ENCODE assay signal across 1 cellular context in genomic region chr20:49482621-49483017, GRCh38.
TF ChIP-seq lines count a peak whose summit lies in the region.

Gene KCNB1 (minus strand): TSS chr20:49482668. CDS start chr20:49482480, 188 bp downstream.

TF ChIP-seq in HepG2, 621 proteins besides CTCF, POLR2A, EP300 and RAD21 (continued from another document and continues in another):
- TF ChIP-seq ZFYVE20 (CRISPR knock-in tag; IDR thresholded peaks at IDR 0.05; ENCODE audit: borderline replicate concordance, low read depth) (peak; percentile 75; the same call in 1 of the 2 replicates), ISX (CRISPR knock-in tag; conservative IDR thresholded peaks at IDR 0.05) (peak; percentile 94), ZNF776 (CRISPR knock-in tag; IDR thresholded peaks at IDR 0.05) (0 out of 2 replicates have a peak, but pooled peaks have one; percentile 18), ZSCAN25 (CRISPR knock-in tag; IDR thresholded peaks at IDR 0.05) (peak; percentile 42; the same call in 1 of the 2 replicates), ZNF781 (CRISPR knock-in tag; IDR thresholded peaks at IDR 0.05; ENCODE audit: borderline replicate concordance, not compliant biosample characterization) (peak; percentile 89), ZNF720 (CRISPR knock-in tag; IDR thresholded peaks at IDR 0.05) (peak; percentile 88; the same call in 1 of the 2 replicates), CHCHD3 (CRISPR knock-in tag; IDR thresholded peaks at IDR 0.05) (no peak), ZNF772 (CRISPR knock-in tag; IDR thresholded peaks at IDR 0.05) (peak; percentile 81; the same call in 1 of the 2 replicates), ZNF768 (CRISPR knock-in tag; IDR thresholded peaks at IDR 0.05) (peak; percentile 80), ZNF142 (CRISPR knock-in tag; IDR thresholded peaks at IDR 0.05) (peak; percentile 70; the same call in 1 of the 2 replicates), ARHGAP35 (CRISPR knock-in tag; IDR thresholded peaks at IDR 0.05; ENCODE audit: borderline replicate concordance) (peak; percentile 91), NKX3-1 (CRISPR knock-in tag; IDR thresholded peaks at IDR 0.05) (peak; percentile 93), MTERF4 (CRISPR knock-in tag; IDR thresholded peaks at IDR 0.05) (0 out of 2 replicates have a peak, but pooled peaks have one; percentile 67), ZSCAN21 (CRISPR knock-in tag; IDR thresholded peaks at IDR 0.05; ENCODE audit: borderline replicate concordance) (0 out of 2 replicates have a peak, but pooled peaks have one; percentile 62), ZNF274 (CRISPR knock-in tag; IDR thresholded peaks at IDR 0.05) (peak; percentile 94), TEF (CRISPR knock-in tag; IDR thresholded peaks at IDR 0.05) (peak; percentile 93), CEBPZ (IDR thresholded peaks at IDR 0.05; ENCODE audit: low read length) (no peak), CBX2 (IDR thresholded peaks at IDR 0.05; ENCODE audit: low read depth, low read length) (no peak), CBX2 (CRISPR knock-in tag; IDR thresholded peaks at IDR 0.05; ENCODE audit: low read depth) (0 out of 2 replicates have a peak, but pooled peaks have one; percentile 22), SNAPC2 (CRISPR knock-in tag; IDR thresholded peaks at IDR 0.05) (peak; percentile 73; the same call in 1 of the 2 replicates), HNRNPK (IDR thresholded peaks at IDR 0.05; ENCODE audit: low read depth, low read length, poor library complexity, severe bottlenecking) (no peak), PRDM10 (CRISPR knock-in tag; IDR thresholded peaks at IDR 0.05; ENCODE audit: low read depth) (peak; percentile 72; the same call in 1 of the 2 replicates), ZNF256 (CRISPR knock-in tag; conservative IDR thresholded peaks at IDR 0.05) (peak; percentile 84), ZNF432 (CRISPR knock-in tag; IDR thresholded peaks at IDR 0.05; ENCODE audit: borderline replicate concordance) (no peak), XBP1 (CRISPR knock-in tag; IDR thresholded peaks at IDR 0.05) (peak; percentile 45; the same call in 1 of the 2 replicates)
- TF ChIP-seq, protein P1, sequence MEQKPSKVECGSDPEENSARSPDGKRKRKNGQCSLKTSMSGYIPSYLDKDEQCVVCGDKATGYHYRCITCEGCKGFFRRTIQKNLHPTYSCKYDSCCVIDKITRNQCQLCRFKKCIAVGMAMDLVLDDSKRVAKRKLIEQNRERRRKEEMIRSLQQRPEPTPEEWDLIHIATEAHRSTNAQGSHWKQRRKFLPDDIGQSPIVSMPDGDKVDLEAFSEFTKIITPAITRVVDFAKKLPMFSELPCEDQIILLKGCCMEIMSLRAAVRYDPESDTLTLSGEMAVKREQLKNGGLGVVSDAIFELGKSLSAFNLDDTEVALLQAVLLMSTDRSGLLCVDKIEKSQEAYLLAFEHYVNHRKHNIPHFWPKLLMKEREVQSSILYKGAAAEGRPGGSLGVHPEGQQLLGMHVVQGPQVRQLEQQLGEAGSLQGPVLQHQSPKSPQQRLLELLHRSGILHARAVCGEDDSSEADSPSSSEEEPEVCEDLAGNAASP (CRISPR knock-in tag; IDR thresholded peaks at IDR 0.05; ENCODE audit: borderline replicate concordance): 0 out of 2 replicates have a peak, but pooled peaks have one; percentile 72
- TF ChIP-seq, protein P2, sequence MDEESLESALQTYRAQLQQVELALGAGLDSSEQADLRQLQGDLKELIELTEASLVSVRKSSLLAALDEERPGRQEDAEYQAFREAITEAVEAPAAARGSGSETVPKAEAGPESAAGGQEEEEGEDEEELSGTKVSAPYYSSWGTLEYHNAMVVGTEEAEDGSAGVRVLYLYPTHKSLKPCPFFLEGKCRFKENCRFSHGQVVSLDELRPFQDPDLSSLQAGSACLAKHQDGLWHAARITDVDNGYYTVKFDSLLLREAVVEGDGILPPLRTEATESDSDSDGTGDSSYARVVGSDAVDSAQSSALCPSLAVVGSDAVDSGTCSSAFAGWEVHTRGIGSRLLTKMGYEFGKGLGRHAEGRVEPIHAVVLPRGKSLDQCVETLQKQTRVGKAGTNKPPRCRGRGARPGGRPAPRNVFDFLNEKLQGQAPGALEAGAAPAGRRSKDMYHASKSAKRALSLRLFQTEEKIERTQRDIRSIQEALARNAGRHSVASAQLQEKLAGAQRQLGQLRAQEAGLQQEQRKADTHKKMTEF (CRISPR knock-in tag; IDR thresholded peaks at IDR 0.05): peak; percentile 79
- TF ChIP-seq, protein P3, sequence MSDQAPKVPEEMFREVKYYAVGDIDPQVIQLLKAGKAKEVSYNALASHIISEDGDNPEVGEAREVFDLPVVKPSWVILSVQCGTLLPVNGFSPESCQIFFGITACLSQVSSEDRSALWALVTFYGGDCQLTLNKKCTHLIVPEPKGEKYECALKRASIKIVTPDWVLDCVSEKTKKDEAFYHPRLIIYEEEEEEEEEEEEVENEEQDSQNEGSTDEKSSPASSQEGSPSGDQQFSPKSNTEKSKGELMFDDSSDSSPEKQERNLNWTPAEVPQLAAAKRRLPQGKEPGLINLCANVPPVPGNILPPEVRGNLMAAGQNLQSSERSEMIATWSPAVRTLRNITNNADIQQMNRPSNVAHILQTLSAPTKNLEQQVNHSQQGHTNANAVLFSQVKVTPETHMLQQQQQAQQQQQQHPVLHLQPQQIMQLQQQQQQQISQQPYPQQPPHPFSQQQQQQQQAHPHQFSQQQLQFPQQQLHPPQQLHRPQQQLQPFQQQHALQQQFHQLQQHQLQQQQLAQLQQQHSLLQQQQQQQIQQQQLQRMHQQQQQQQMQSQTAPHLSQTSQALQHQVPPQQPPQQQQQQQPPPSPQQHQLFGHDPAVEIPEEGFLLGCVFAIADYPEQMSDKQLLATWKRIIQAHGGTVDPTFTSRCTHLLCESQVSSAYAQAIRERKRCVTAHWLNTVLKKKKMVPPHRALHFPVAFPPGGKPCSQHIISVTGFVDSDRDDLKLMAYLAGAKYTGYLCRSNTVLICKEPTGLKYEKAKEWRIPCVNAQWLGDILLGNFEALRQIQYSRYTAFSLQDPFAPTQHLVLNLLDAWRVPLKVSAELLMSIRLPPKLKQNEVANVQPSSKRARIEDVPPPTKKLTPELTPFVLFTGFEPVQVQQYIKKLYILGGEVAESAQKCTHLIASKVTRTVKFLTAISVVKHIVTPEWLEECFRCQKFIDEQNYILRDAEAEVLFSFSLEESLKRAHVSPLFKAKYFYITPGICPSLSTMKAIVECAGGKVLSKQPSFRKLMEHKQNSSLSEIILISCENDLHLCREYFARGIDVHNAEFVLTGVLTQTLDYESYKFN (CRISPR knock-in tag; conservative IDR thresholded peaks at IDR 0.05): 0 out of 2 replicates have a peak, but pooled peaks have one; percentile 25
